8 cellular contexts compared by ENCODE assay signal in genomic region chr11:25981998-25982397, GRCh38.
DNase-seq lines count a peak whose midpoint lies in the region; ATAC-seq and TF ChIP-seq lines count a peak whose summit lies in the region.

No MANE protein-coding gene starts in this region.

- H3K4me3 ChIP-seq in choroid plexus epithelial cell (ENCODE audit: low read depth, low read length) (no peak overlapping the region), vagina (no peak overlapping the region)

- H3K36me3 ChIP-seq in vagina = no peaks in the 10 kb centered on the region

- DNase-seq in AG20443 (ENCODE audit: low spot score) = peak; percentile 62
- peak; percentile 26 for DNase-seq in NCI-H2227 treated with DMSO at 0.1 percent for 48 hours (lab: John Stamatoyannopoulos, UW)
- DNase-seq in choroid plexus epithelial cell (ENCODE audit: low read depth) = peak; percentile 89
- DNase-seq in memory B cell (ENCODE audit: low spot score in 2 of 2) = peak in 1 of 2 donors; percentile 30
- DNase-seq in natural killer cell = no peak
- DNase-seq in vagina (ENCODE audit: extremely low spot score in 2 of 2) = no peak

- intact Hi-C loops in natural killer cell (cut with micrococcal nuclease) (no loop called here), vagina (cut with DNase I) (no loop called here)

- H3K27me3 ChIP-seq in vagina = no peaks in the 10 kb centered on the region

- H3K36me3 Mint-ChIP-seq in memory B cell (no peaks in the 10 kb centered on the region), natural killer cell (no peaks in the 10 kb centered on the region)

- H3K27ac ChIP-seq in vagina = no peak overlapping the region

- H3K27me3 Mint-ChIP-seq in memory B cell = no peaks in the 10 kb centered on the region
- H3K27me3 Mint-ChIP-seq in natural killer cell (ENCODE audit: low read depth in 2 of 2) = no peaks in the 10 kb centered on the region

- no peaks in the 10 kb centered on the region for H3K9me3 ChIP-seq in vagina

- H3K27ac Mint-ChIP-seq in memory B cell (peak overlapping the region; percentile 73), natural killer cell (no peak overlapping the region)

- H3K4me1 Mint-ChIP-seq in memory B cell (peaks cover 10% of the 10 kb centered on the region), natural killer cell (no peaks in the 10 kb centered on the region)

- ATAC-seq in GM18868 (IDR thresholded peaks at IDR 0.05; ENCODE audit: unreplicated experiment) (peak; percentile 89), HG03025 (IDR thresholded peaks at IDR 0.05; ENCODE audit: low FRiP score, unreplicated experiment) (peak; percentile 93), memory B cell (ENCODE audit: low read depth) (peak; percentile 84), natural killer cell (no peak)

- TF ChIP-seq POLR2A in vagina (IDR thresholded peaks at IDR 0.05) = no peak

- H3K4me3 Mint-ChIP-seq in memory B cell (peak overlapping the region; percentile 76), natural killer cell (no peak overlapping the region)

- H3K4me1 ChIP-seq in vagina = no peaks in the 10 kb centered on the region

- H3K9me3 Mint-ChIP-seq in memory B cell = no peaks in the 10 kb centered on the region
- peaks cover 8 to 13% of the 10 kb centered on the region in 2 donors for H3K9me3 Mint-ChIP-seq in natural killer cell

- TF ChIP-seq CTCF in choroid plexus epithelial cell (conservative IDR thresholded peaks at IDR 0.05; ENCODE audit: low read depth, low read length) (peak; percentile 70), natural killer cell (IDR thresholded peaks at IDR 0.05) (no peak), vagina (IDR thresholded peaks at IDR 0.05) (peak in 1 of 3 experiments; percentile 12)

Comparison
In these comparisons a context has a peak if more than half of its experiments do, and no peak if none do; other contexts are left out.
1. DNase-seq: peak in AG20443 (single experiment), NCI-H2227 treated with DMSO at 0.1 percent for 48 hours (single experiment) and choroid plexus epithelial cell (single experiment); none in natural killer cell (single experiment) and vagina (0 of 2).
2. ATAC-seq: peak in GM18868 (single experiment), HG03025 (single experiment) and memory B cell (single experiment); none in natural killer cell (0 of 3).